ENCODE assay signal across 13 cellular contexts in genomic region chr7:157211710-157212109, GRCh38.
DNase-seq lines count a peak whose midpoint lies in the region; ATAC-seq and TF ChIP-seq lines count a peak whose summit lies in the region.
"Had no signal": no experiment of that assay in that cellular context is flagged by ENCODE, and none has a peak within 500 bp of the region (broad histone marks: within the 10 kb centered on the region; RNA-seq: fewer than 3 reads in every experiment).

No MANE protein-coding gene starts in this region.

- no peak overlapping the region for H3K4me2 ChIP-seq in neural progenitor cell

- H3K4me1 Mint-ChIP-seq in neural progenitor cell, result no peaks in the 10 kb centered on the region
- H3K4me1 Mint-ChIP-seq: activated naive CD4-positive, alpha-beta T cell treated with anti-CD3 and anti-CD28 coated beads, Interleukin-2, amount 10 ng/mL, durations not matched to agents 7 days and 5 days; memory B cell had no signal

- no peak overlapping the region for H3K9ac ChIP-seq in neural progenitor cell

- H3K9me3 Mint-ChIP-seq in neural progenitor cell, result no peaks in the 10 kb centered on the region
- H3K9me3 Mint-ChIP-seq: activated naive CD4-positive, alpha-beta T cell treated with anti-CD3 and anti-CD28 coated beads, Interleukin-2, amount 10 ng/mL, durations not matched to agents 7 days and 5 days; CD8-positive, alpha-beta T cell; dendritic cell treated with granulocyte-macrophage colony-stimulating factor and Interleukin-4, amounts not matched to agents 40 ng/mL and 50 ng/mL, for 4 days; memory B cell had no signal

- DNase-seq in Ammon's horn (ENCODE audit: low spot score) (peak; percentile 30), UCSD-AML1 (lab: John Stamatoyannopoulos, UW; ENCODE audit: unreplicated experiment) (peak; percentile 10), kidney epithelial cell (ENCODE audit: low read depth) (peak; percentile 50), neural progenitor cell (ENCODE audit: low spot score) (no peak), COR-L47 (lab: John Stamatoyannopoulos, UW) (no peak)
- DNase-seq in Jurkat, Clone E6-1 (ENCODE audit: low read depth, low spot score), result peak; percentile 21
- no peak for DNase-seq in effector CD4-positive, alpha-beta T cell
- DNase-seq: activated naive CD4-positive, alpha-beta T cell treated with anti-CD3 and anti-CD28 coated beads, Interleukin-2, amount 10 ng/mL, durations not matched to agents 7 days and 5 days; CD8-positive, alpha-beta T cell had no signal

- H3K4me3 Mint-ChIP-seq in neural progenitor cell, result no peak overlapping the region
- H3K4me3 Mint-ChIP-seq: activated naive CD4-positive, alpha-beta T cell treated with anti-CD3 and anti-CD28 coated beads, Interleukin-2, amount 10 ng/mL, durations not matched to agents 7 days and 5 days; CD8-positive, alpha-beta T cell; dendritic cell treated with granulocyte-macrophage colony-stimulating factor and Interleukin-4, amounts not matched to agents 40 ng/mL and 50 ng/mL, for 4 days; memory B cell had no signal

- H3K27ac ChIP-seq in neural progenitor cell, result no peak overlapping the region
- H3K27ac ChIP-seq: SK-N-MC had no signal

- no peaks in the 10 kb centered on the region for H3K4me1 ChIP-seq in neural progenitor cell

- H3K27ac Mint-ChIP-seq in neural progenitor cell, result no peak overlapping the region
- H3K27ac Mint-ChIP-seq: activated naive CD4-positive, alpha-beta T cell treated with anti-CD3 and anti-CD28 coated beads, Interleukin-2, amount 10 ng/mL, durations not matched to agents 7 days and 5 days; CD8-positive, alpha-beta T cell; dendritic cell treated with granulocyte-macrophage colony-stimulating factor and Interleukin-4, amounts not matched to agents 40 ng/mL and 50 ng/mL, for 4 days had no signal

- no peak for ATAC-seq in GM21576 (IDR thresholded peaks at IDR 0.05; ENCODE audit: unreplicated experiment)
- ATAC-seq: CD8-positive, alpha-beta T cell had no signal

- no peak overlapping the region for H2AFZ ChIP-seq in neural progenitor cell (replicated peaks)

- H3K27me3 Mint-ChIP-seq in neural progenitor cell (ENCODE audit: insufficient read depth, low read depth), result no peaks in the 10 kb centered on the region
- H3K27me3 Mint-ChIP-seq: activated naive CD4-positive, alpha-beta T cell treated with anti-CD3 and anti-CD28 coated beads, Interleukin-2, amount 10 ng/mL, durations not matched to agents 7 days and 5 days; dendritic cell treated with granulocyte-macrophage colony-stimulating factor and Interleukin-4, amounts not matched to agents 40 ng/mL and 50 ng/mL, for 4 days; memory B cell had no signal

- H3K27me3 ChIP-seq in kidney epithelial cell (ENCODE audit: control insufficient read depth, insufficient read depth, low read length) (no peaks in the 10 kb centered on the region), neural progenitor cell (no peaks in the 10 kb centered on the region)

- H3K36me3 ChIP-seq in kidney epithelial cell (ENCODE audit: control insufficient read depth, insufficient read depth, low read length) (no peaks in the 10 kb centered on the region), neural progenitor cell (peaks cover 7% of the 10 kb centered on the region)

- no peaks in the 10 kb centered on the region for H4K20me1 ChIP-seq in neural progenitor cell (ENCODE audit: low read depth)

- H3K4me3 ChIP-seq in Jurkat, Clone E6-1 (ENCODE audit: low read length), result no peak overlapping the region
- H3K4me3 ChIP-seq in kidney epithelial cell (ENCODE audit: low read depth, low read length) (no peak overlapping the region), neural progenitor cell (no peak overlapping the region)
- H3K4me3 ChIP-seq: SK-N-MC had no signal

- no peaks in the 10 kb centered on the region for H3K9me3 ChIP-seq in neural progenitor cell (ENCODE audit: low read depth)

- TF ChIP-seq CTCF in kidney epithelial cell (IDR thresholded peaks at IDR 0.05; ENCODE audit: insufficient read depth, low read length, poor library complexity, severe bottlenecking) (no peak), neural progenitor cell (IDR thresholded peaks at IDR 0.05) (no peak)

- H3K79me2 ChIP-seq in neural progenitor cell (ENCODE audit: low read depth), result no peaks in the 10 kb centered on the region

- peaks cover 10% of the 10 kb centered on the region for H3K36me3 Mint-ChIP-seq in neural progenitor cell

- no peaks in the 10 kb centered on the region for H3F3A ChIP-seq in neural progenitor cell (ENCODE audit: low read depth)

Comparison
In these comparisons a context has a peak if more than half of its experiments do, and no peak if none do; other contexts are left out.
1. DNase-seq: peak in Ammon's horn (single experiment), Jurkat, Clone E6-1 (single experiment), UCSD-AML1 (single experiment) and kidney epithelial cell (single experiment); none in effector CD4-positive, alpha-beta T cell (single experiment), neural progenitor cell (single experiment) and COR-L47 (single experiment).